1 cellular context compared by ENCODE assay signal in the genomic region with DNA sequence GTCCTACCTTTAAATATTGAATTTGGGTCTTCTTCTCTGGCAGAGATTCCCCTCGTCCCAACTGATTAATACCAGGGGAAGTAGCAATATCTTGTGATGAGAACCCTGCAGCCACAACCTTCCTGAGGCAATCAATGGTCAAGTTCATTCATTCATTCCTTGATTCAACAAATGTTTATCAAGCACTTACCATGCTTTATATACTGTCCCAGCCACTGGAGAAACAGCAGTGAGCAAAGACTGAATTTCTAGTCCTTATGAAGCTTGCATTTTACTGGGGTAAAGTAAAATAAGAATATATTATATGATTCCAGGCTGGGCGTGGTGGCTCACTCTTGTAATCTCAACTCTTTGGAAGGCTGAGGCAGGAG.
TF ChIP-seq lines count a peak whose summit lies in the region.

No MANE protein-coding gene starts in this region.

TF ChIP-seq in HepG2, 621 proteins besides CTCF, POLR2A, EP300 and RAD21 (continues in another document):
- no peak for TF ChIP-seq NR1H2 (CRISPR knock-in tag; IDR thresholded peaks at IDR 0.05; ENCODE audit: borderline replicate concordance, low read depth)
- TF ChIP-seq ZNF343 (CRISPR knock-in tag; IDR thresholded peaks at IDR 0.05) = 0 out of 2 replicates have a peak, but pooled peaks have one; percentile 7
- no peak for TF ChIP-seq ZNF670 (CRISPR knock-in tag; IDR thresholded peaks at IDR 0.05; ENCODE audit: borderline replicate concordance)
- TF ChIP-seq SOX6 (IDR thresholded peaks at IDR 0.05) = no peak
- TF ChIP-seq SOX6 (CRISPR knock-in tag; IDR thresholded peaks at IDR 0.05) = no peak; the same call in 1 of the 2 replicates
- no peak; the same call in 1 of the 2 replicates for TF ChIP-seq AKAP8 (CRISPR knock-in tag; IDR thresholded peaks at IDR 0.05)
- TF ChIP-seq RXRB (CRISPR knock-in tag; IDR thresholded peaks at IDR 0.05; ENCODE audit: borderline replicate concordance) = no peak
- no peak for TF ChIP-seq ZNF562 (CRISPR knock-in tag; IDR thresholded peaks at IDR 0.05; ENCODE audit: borderline replicate concordance)
- 0 out of 2 replicates have a peak, but pooled peaks have one; percentile 7 for TF ChIP-seq PAX8 (CRISPR knock-in tag; IDR thresholded peaks at IDR 0.05; ENCODE audit: borderline replicate concordance)
- TF ChIP-seq, protein P1, sequence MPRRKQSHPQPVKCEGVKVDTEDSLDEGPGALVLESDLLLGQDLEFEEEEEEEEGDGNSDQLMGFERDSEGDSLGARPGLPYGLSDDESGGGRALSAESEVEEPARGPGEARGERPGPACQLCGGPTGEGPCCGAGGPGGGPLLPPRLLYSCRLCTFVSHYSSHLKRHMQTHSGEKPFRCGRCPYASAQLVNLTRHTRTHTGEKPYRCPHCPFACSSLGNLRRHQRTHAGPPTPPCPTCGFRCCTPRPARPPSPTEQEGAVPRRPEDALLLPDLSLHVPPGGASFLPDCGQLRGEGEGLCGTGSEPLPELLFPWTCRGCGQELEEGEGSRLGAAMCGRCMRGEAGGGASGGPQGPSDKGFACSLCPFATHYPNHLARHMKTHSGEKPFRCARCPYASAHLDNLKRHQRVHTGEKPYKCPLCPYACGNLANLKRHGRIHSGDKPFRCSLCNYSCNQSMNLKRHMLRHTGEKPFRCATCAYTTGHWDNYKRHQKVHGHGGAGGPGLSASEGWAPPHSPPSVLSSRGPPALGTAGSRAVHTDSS (CRISPR knock-in tag; conservative IDR thresholded peaks at IDR 0.05) = no peak
- TF ChIP-seq, protein P2, sequence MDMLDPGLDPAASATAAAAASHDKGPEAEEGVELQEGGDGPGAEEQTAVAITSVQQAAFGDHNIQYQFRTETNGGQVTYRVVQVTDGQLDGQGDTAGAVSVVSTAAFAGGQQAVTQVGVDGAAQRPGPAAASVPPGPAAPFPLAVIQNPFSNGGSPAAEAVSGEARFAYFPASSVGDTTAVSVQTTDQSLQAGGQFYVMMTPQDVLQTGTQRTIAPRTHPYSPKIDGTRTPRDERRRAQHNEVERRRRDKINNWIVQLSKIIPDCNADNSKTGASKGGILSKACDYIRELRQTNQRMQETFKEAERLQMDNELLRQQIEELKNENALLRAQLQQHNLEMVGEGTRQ (IDR thresholded peaks at IDR 0.05; ENCODE audit: low read depth, low read length) = no peak
- TF ChIP-seq, protein P2 (CRISPR knock-in tag; IDR thresholded peaks at IDR 0.05; ENCODE audit: borderline replicate concordance) = peak; percentile 60; the same call in 1 of the 2 replicates
- no peak for TF ChIP-seq MAZ (IDR thresholded peaks at IDR 0.05; ENCODE audit: borderline replicate concordance, low read depth, low read length)
- no peak for TF ChIP-seq MAZ (CRISPR knock-in tag; IDR thresholded peaks at IDR 0.05; ENCODE audit: low read depth)
- TF ChIP-seq TBP (CRISPR knock-in tag; IDR thresholded peaks at IDR 0.05) = no peak
- no peak for TF ChIP-seq ESRRA (CRISPR knock-in tag; IDR thresholded peaks at IDR 0.05; ENCODE audit: low read depth)
- TF ChIP-seq ZNF431 (CRISPR knock-in tag; IDR thresholded peaks at IDR 0.05; ENCODE audit: borderline replicate concordance, low read depth) = 0 out of 2 replicates have a peak, but pooled peaks have one; percentile 3
- no peak for TF ChIP-seq PAWR (CRISPR knock-in tag; IDR thresholded peaks at IDR 0.05; ENCODE audit: borderline replicate concordance)
- no peak for TF ChIP-seq TRIM24 (CRISPR knock-in tag; IDR thresholded peaks at IDR 0.05)
- TF ChIP-seq SATB2 (CRISPR knock-in tag; IDR thresholded peaks at IDR 0.05) = no peak
- TF ChIP-seq, protein P3, sequence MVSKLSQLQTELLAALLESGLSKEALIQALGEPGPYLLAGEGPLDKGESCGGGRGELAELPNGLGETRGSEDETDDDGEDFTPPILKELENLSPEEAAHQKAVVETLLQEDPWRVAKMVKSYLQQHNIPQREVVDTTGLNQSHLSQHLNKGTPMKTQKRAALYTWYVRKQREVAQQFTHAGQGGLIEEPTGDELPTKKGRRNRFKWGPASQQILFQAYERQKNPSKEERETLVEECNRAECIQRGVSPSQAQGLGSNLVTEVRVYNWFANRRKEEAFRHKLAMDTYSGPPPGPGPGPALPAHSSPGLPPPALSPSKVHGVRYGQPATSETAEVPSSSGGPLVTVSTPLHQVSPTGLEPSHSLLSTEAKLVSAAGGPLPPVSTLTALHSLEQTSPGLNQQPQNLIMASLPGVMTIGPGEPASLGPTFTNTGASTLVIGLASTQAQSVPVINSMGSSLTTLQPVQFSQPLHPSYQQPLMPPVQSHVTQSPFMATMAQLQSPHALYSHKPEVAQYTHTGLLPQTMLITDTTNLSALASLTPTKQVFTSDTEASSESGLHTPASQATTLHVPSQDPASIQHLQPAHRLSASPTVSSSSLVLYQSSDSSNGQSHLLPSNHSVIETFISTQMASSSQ (IDR thresholded peaks at IDR 0.05; ENCODE audit: low read depth) = no peak
- TF ChIP-seq, protein P3 (CRISPR knock-in tag; IDR thresholded peaks at IDR 0.05; ENCODE audit: borderline replicate concordance) = peak; percentile 9; the same call in 1 of the 2 replicates
- 0 out of 2 replicates have a peak, but pooled peaks have one; percentile 24 for TF ChIP-seq SMAD3 (CRISPR knock-in tag; IDR thresholded peaks at IDR 0.05)
- TF ChIP-seq ZNF224 (CRISPR knock-in tag; IDR thresholded peaks at IDR 0.05) = no peak
- no peak for TF ChIP-seq ZNF552 (CRISPR knock-in tag; IDR thresholded peaks at IDR 0.05; ENCODE audit: borderline replicate concordance)
- TF ChIP-seq MED13 (CRISPR knock-in tag; IDR thresholded peaks at IDR 0.05) = no peak
- TF ChIP-seq, protein P4, sequence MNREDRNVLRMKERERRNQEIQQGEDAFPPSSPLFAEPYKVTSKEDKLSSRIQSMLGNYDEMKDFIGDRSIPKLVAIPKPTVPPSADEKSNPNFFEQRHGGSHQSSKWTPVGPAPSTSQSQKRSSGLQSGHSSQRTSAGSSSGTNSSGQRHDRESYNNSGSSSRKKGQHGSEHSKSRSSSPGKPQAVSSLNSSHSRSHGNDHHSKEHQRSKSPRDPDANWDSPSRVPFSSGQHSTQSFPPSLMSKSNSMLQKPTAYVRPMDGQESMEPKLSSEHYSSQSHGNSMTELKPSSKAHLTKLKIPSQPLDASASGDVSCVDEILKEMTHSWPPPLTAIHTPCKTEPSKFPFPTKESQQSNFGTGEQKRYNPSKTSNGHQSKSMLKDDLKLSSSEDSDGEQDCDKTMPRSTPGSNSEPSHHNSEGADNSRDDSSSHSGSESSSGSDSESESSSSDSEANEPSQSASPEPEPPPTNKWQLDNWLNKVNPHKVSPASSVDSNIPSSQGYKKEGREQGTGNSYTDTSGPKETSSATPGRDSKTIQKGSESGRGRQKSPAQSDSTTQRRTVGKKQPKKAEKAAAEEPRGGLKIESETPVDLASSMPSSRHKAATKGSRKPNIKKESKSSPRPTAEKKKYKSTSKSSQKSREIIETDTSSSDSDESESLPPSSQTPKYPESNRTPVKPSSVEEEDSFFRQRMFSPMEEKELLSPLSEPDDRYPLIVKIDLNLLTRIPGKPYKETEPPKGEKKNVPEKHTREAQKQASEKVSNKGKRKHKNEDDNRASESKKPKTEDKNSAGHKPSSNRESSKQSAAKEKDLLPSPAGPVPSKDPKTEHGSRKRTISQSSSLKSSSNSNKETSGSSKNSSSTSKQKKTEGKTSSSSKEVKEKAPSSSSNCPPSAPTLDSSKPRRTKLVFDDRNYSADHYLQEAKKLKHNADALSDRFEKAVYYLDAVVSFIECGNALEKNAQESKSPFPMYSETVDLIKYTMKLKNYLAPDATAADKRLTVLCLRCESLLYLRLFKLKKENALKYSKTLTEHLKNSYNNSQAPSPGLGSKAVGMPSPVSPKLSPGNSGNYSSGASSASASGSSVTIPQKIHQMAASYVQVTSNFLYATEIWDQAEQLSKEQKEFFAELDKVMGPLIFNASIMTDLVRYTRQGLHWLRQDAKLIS (CRISPR knock-in tag; IDR thresholded peaks at IDR 0.05) = no peak
- TF ChIP-seq MTF1 (CRISPR knock-in tag; IDR thresholded peaks at IDR 0.05) = no peak
- TF ChIP-seq KLF16 (CRISPR knock-in tag; IDR thresholded peaks at IDR 0.05) = no peak; a peak in 1 of 4 replicates
- TF ChIP-seq ZNF703 (CRISPR knock-in tag; IDR thresholded peaks at IDR 0.05; ENCODE audit: borderline replicate concordance) = no peak
- TF ChIP-seq ZNF207 (IDR thresholded peaks at IDR 0.05; ENCODE audit: borderline replicate concordance) = no peak
- TF ChIP-seq KLF12 (CRISPR knock-in tag; IDR thresholded peaks at IDR 0.05; ENCODE audit: borderline replicate concordance) = no peak
- TF ChIP-seq CBX1 (IDR thresholded peaks at IDR 0.05; ENCODE audit: low read depth) = no peak
- TF ChIP-seq, protein P5, sequence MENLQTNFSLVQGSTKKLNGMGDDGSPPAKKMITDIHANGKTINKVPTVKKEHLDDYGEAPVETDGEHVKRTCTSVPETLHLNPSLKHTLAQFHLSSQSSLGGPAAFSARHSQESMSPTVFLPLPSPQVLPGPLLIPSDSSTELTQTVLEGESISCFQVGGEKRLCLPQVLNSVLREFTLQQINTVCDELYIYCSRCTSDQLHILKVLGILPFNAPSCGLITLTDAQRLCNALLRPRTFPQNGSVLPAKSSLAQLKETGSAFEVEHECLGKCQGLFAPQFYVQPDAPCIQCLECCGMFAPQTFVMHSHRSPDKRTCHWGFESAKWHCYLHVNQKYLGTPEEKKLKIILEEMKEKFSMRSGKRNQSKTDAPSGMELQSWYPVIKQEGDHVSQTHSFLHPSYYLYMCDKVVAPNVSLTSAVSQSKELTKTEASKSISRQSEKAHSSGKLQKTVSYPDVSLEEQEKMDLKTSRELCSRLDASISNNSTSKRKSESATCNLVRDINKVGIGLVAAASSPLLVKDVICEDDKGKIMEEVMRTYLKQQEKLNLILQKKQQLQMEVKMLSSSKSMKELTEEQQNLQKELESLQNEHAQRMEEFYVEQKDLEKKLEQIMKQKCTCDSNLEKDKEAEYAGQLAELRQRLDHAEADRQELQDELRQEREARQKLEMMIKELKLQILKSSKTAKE (CRISPR knock-in tag; IDR thresholded peaks at IDR 0.05; ENCODE audit: borderline replicate concordance) = no peak
- TF ChIP-seq, protein P6, sequence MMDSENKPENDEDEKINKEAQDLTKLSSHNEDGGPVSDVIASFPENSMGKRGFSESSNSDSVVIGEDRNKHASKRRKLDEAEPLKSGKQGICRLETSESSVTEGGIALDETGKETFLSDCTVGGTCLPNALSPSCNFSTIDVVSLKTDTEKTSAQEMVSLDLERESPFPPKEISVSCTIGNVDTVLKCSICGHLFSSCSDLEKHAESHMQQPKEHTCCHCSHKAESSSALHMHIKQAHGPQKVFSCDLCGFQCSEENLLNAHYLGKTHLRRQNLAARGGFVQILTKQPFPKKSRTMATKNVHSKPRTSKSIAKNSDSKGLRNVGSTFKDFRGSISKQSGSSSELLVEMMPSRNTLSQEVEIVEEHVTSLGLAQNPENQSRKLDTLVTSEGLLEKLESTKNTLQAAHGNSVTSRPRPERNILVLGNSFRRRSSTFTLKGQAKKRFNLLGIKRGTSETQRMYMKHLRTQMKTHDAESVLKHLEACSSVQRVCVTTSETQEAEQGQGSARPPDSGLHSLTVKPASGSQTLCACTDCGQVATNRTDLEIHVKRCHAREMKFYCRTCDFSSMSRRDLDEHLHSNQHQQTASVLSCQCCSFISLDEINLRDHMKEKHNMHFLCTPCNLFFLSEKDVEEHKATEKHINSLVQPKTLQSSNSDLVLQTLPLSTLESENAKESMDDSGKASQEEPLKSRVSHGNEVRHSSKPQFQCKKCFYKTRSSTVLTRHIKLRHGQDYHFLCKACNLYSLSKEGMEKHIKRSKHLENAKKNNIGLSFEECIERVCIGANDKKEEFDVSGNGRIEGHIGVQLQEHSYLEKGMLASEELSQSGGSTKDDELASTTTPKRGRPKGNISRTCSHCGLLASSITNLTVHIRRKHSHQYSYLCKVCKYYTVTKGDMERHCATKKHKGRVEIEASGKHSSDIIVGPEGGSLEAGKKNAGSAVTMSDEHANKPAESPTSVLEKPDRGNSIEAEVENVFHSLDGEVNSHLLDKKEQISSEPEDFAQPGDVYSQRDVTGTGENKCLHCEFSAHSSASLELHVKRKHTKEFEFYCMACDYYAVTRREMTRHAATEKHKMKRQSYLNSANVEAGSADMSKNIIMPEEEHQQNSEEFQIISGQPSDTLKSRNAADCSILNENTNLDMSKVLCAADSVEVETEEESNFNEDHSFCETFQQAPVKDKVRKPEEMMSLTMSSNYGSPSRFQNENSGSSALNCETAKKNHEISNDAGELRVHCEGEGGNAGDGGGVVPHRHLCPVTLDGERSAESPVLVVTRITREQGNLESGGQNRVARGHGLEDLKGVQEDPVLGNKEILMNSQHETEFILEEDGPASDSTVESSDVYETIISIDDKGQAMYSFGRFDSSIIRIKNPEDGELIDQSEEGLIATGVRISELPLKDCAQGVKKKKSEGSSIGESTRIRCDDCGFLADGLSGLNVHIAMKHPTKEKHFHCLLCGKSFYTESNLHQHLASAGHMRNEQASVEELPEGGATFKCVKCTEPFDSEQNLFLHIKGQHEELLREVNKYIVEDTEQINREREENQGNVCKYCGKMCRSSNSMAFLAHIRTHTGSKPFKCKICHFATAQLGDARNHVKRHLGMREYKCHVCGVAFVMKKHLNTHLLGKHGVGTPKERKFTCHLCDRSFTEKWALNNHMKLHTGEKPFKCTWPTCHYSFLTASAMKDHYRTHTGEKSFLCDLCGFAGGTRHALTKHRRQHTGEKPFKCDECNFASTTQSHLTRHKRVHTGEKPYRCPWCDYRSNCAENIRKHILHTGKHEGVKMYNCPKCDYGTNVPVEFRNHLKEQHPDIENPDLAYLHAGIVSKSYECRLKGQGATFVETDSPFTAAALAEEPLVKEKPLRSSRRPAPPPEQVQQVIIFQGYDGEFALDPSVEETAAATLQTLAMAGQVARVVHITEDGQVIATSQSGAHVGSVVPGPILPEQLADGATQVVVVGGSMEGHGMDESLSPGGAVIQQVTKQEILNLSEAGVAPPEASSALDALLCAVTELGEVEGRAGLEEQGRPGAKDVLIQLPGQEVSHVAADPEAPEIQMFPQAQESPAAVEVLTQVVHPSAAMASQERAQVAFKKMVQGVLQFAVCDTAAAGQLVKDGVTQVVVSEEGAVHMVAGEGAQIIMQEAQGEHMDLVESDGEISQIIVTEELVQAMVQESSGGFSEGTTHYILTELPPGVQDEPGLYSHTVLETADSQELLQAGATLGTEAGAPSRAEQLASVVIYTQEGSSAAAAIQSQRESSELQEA (CRISPR knock-in tag; IDR thresholded peaks at IDR 0.05; ENCODE audit: not compliant biosample characterization) = no peak
